24 cellular contexts compared by ENCODE assay signal in the genomic region with DNA sequence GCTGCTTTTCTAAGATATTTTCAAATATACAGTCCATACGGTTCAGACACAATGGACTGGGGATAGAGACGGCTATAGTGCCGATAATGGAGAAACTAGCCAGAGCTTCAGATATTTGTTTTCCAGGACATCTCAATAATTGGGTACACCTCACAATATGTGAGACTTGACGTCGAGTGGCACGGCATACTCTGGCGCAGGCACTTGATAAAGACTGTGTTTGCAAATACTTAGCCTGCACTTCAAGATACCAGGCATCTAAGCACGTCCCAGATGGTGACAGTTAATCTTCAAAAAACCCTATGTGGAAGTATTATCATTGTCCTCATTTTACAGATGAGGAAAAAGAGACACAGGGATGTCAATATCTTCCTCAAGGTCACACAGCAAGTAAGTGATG. TPM values are rescaled to one million over a fixed set of nuclear protein-coding genes. Genes with fewer than 3 reads are reported as not detected.
"Had no signal": no experiment of that assay in that cellular context is flagged by ENCODE, and none has a peak within 500 bp of the region (broad histone marks: within the 10 kb centered on the region; RNA-seq: fewer than 3 reads in every experiment).

No MANE protein-coding gene starts in this region.

- H3K4me3 ChIP-seq: dorsolateral prefrontal cortex, gastrocnemius medialis, ovary, psoas muscle, right lobe of liver, stomach, thyroid gland had no signal

- H3K9me3 Mint-ChIP-seq: nephron progenitor cell; stimulated activated effector memory CD8-positive, alpha-beta T cell treated with anti-CD3 and anti-CD28 coated beads, Interleukin-12 subunit alpha, Interleukin-12 subunit beta, amount 100 ng/mL, for 72 hours; type B pancreatic cell had no signal

- H3K4me1 ChIP-seq: gastrocnemius medialis, psoas muscle, right lobe of liver, stomach, thyroid gland had no signal

- ATAC-seq: gastrocnemius medialis; naive thymus-derived CD8-positive, alpha-beta T cell; psoas muscle; right lobe of liver; stimulated activated effector memory CD8-positive, alpha-beta T cell treated with anti-CD3 and anti-CD28 coated beads, Interleukin-12 subunit alpha, Interleukin-12 subunit beta, amount 100 ng/mL, for 72 hours had no signal

- DNase-seq: cerebellar nuclear complex; dorsolateral prefrontal cortex; effector CD4-positive, alpha-beta T cell; foreskin fibroblast; gastrocnemius medialis; head of caudate nucleus; mesenchymal stem cell; naive thymus-derived CD8-positive, alpha-beta T cell; nephron progenitor cell; nucleus accumbens; ovary; posterior cingulate gyrus; psoas muscle; right lobe of liver; small intestine; stimulated activated CD4-positive, alpha-beta T cell treated with anti-CD3 and anti-CD28 coated beads, Interleukin-12 subunit alpha, Interleukin-12 subunit beta, amount 100 ng/mL, for 4 hours; stimulated activated CD4-positive, alpha-beta T cell treated with anti-CD3 and anti-CD28 coated beads, Interleukin-1b, Interleukin-23, amount 100 ng/mL, for 48 hours; stimulated activated CD4-positive, alpha-beta T cell treated with anti-CD3 and anti-CD28 coated beads, Interleukin-4, amount 100 ng/mL, for 24 hours; stimulated activated naive CD4-positive, alpha-beta T cell treated with Interleukin-2 at 50 U/mL for 16 hours; stomach; thyroid gland had no signal

- H3K27ac ChIP-seq: dorsolateral prefrontal cortex, gastrocnemius medialis, ovary, psoas muscle, right lobe of liver, stomach, thyroid gland had no signal

- H3K36me3 ChIP-seq: gastrocnemius medialis, ovary, right lobe of liver, stomach, thyroid gland had no signal

- H3K36me3 Mint-ChIP-seq: mesothelial cell of epicardium; naive thymus-derived CD8-positive, alpha-beta T cell; stimulated activated effector memory CD8-positive, alpha-beta T cell treated with anti-CD3 and anti-CD28 coated beads, Interleukin-12 subunit alpha, Interleukin-12 subunit beta, amount 100 ng/mL, for 72 hours had no signal

- H3K27ac Mint-ChIP-seq: mesothelial cell of epicardium; naive thymus-derived CD8-positive, alpha-beta T cell; nephron progenitor cell; stimulated activated effector memory CD8-positive, alpha-beta T cell treated with anti-CD3 and anti-CD28 coated beads, Interleukin-12 subunit alpha, Interleukin-12 subunit beta, amount 100 ng/mL, for 72 hours; type B pancreatic cell had no signal

- H3K4me3 Mint-ChIP-seq: mesothelial cell of epicardium; naive thymus-derived CD8-positive, alpha-beta T cell; nephron progenitor cell; stimulated activated effector memory CD8-positive, alpha-beta T cell treated with anti-CD3 and anti-CD28 coated beads, Interleukin-12 subunit alpha, Interleukin-12 subunit beta, amount 100 ng/mL, for 72 hours; type B pancreatic cell had no signal

- H3K4me1 Mint-ChIP-seq: naive thymus-derived CD8-positive, alpha-beta T cell; stimulated activated effector memory CD8-positive, alpha-beta T cell treated with anti-CD3 and anti-CD28 coated beads, Interleukin-12 subunit alpha, Interleukin-12 subunit beta, amount 100 ng/mL, for 72 hours had no signal

- H3K27me3 ChIP-seq: dorsolateral prefrontal cortex, gastrocnemius medialis, ovary, right lobe of liver, stomach, thyroid gland had no signal

- H3K27me3 Mint-ChIP-seq: naive thymus-derived CD8-positive, alpha-beta T cell; type B pancreatic cell had no signal

- H3K9me3 ChIP-seq: gastrocnemius medialis, ovary, psoas muscle, right lobe of liver, stomach, thyroid gland had no signal

RNA-seq across cellular contexts. Expression of gene SEMA5A, which starts 48.5 kb away (rescaled TPM):
- total RNA-seq: naive thymus-derived CD8-positive, alpha-beta T cell had no signal
- polyA plus RNA-seq: naive thymus-derived CD8-positive, alpha-beta T cell had no signal
